ENCODE assay signal across 10 cellular contexts in genomic region chr10:103448751-103449150, GRCh38. TPM values are rescaled to one million over a fixed set of nuclear protein-coding genes. Genes with fewer than 3 reads are reported as not detected.
DNase-seq lines count a peak whose midpoint lies in the region; ATAC-seq, FAIRE-seq and TF ChIP-seq lines count a peak whose summit lies in the region.
"Had no signal": no experiment of that assay in that cellular context is flagged by ENCODE, and none has a peak within 500 bp of the region (broad histone marks: within the 10 kb centered on the region; RNA-seq: fewer than 3 reads in every experiment).

No MANE protein-coding gene starts in this region.

- no peak overlapping the region for H3K14ac ChIP-seq in H9 (ENCODE audit: insufficient read depth, low read length)

- H3K9me3 ChIP-seq in H9 (ENCODE audit: control insufficient read depth, low read depth, low read length), result no peaks in the 10 kb centered on the region

- H3K4me1 Mint-ChIP-seq in IgD-negative memory B cell (peaks cover 32 to 34% (median 33%) of the 10 kb centered on the region in 3 donors), mesothelial cell of epicardium (no peaks in the 10 kb centered on the region), H9 (peaks cover 4 to 11% of the 10 kb centered on the region in 2 experiments; a peak in 3 of 4 replicates)

- no peak overlapping the region for H3K56ac ChIP-seq in H9 (ENCODE audit: insufficient read length, low read depth, low read length)

- peak overlapping the region in 3 of 4 donors; percentile 87 to 95 (median 91) for H3K4me3 Mint-ChIP-seq in IgD-negative memory B cell
- no peak overlapping the region for H3K4me3 Mint-ChIP-seq in mesothelial cell of epicardium
- no peak overlapping the region for H3K4me3 Mint-ChIP-seq in H9

- no peak overlapping the region for H4K8ac ChIP-seq in H9 (replicated peaks; ENCODE audit: insufficient read length, low read depth, low read length)

- no peak for FAIRE-seq in GM12892 (lab: Jason Lieb, UNC)

- H3K9me3 Mint-ChIP-seq in IgD-negative memory B cell (no peaks in the 10 kb centered on the region), mesothelial cell of epicardium (no peaks in the 10 kb centered on the region), H9 (no peaks in the 10 kb centered on the region)
- H3K9me3 Mint-ChIP-seq: activated naive CD4-positive, alpha-beta T cell treated with anti-CD3 and anti-CD28 coated beads, Interleukin-2, amount 50 U/mL, for 72 hours; nephron had no signal

- no peak overlapping the region for H3K9ac ChIP-seq in H9 (ENCODE audit: extremely low read depth, insufficient read length, low read length)

- H3K23ac ChIP-seq in H9 (ENCODE audit: insufficient read length, low read depth, low read length), result no peak overlapping the region

- H3T11ph ChIP-seq in H9 (ENCODE audit: low read length), result no peak overlapping the region

- no peak overlapping the region for H3K18ac ChIP-seq in H9 (ENCODE audit: insufficient read length, low read depth, low read length)

- no peak overlapping the region for H3K4me3 ChIP-seq in choroid plexus epithelial cell (ENCODE audit: low read depth, low read length)

- H4K20me1 ChIP-seq in H9 (ENCODE audit: control insufficient read depth, insufficient read depth, insufficient read length), result no peaks in the 10 kb centered on the region

- H2BK120ac ChIP-seq in H9 (ENCODE audit: low read depth, low read length, poor library complexity, severe bottlenecking), result no peak overlapping the region

- H3K4me2 ChIP-seq in H9 (ENCODE audit: insufficient read depth, insufficient read length, low read length), result no peak overlapping the region

- DNase-seq in ACHN (peak; percentile 73), choroid plexus epithelial cell (ENCODE audit: low read depth) (peak; percentile 81), mesothelial cell of epicardium (ENCODE audit: low spot score in 2 of 2, unreplicated experiment in 2 of 2) (no peak), GM12892 (ENCODE audit: insufficient read length) (no peak), H9 (no peak)
- DNase-seq in effector CD8-positive, alpha-beta T cell (lab: John Stamatoyannopoulos, UW), result no peak

- ATAC-seq in GM21515 (IDR thresholded peaks at IDR 0.05; ENCODE audit: unreplicated experiment), result no peak
- ATAC-seq: activated naive CD4-positive, alpha-beta T cell treated with anti-CD3 and anti-CD28 coated beads, Interleukin-2, amount 50 U/mL, for 72 hours had no signal

- no peak overlapping the region for H2BK12ac ChIP-seq in H9 (ENCODE audit: insufficient read length, low read depth, low read length)

- H3K4me1 ChIP-seq in H9 (ENCODE audit: insufficient read depth, low read length), result no peaks in the 10 kb centered on the region

- no peak overlapping the region for H2AFZ ChIP-seq in H9 (ENCODE audit: low read length)

- H4K91ac ChIP-seq in H9 (ENCODE audit: insufficient read length, low read depth, low read length), result no peak overlapping the region

- no peak overlapping the region for H2BK15ac ChIP-seq in H9 (ENCODE audit: low read depth, low read length)

- no peaks in the 10 kb centered on the region for H3K23me2 ChIP-seq in H9 (ENCODE audit: insufficient read length, low read depth, low read length, poor library complexity, severe bottlenecking)

- in situ Hi-C loops in ACHN (cut with HindIII; ENCODE audit: low pct_ligation_motif_present, low pct_unique_long_range_greater_than_20kb, low sequenced_read_pairs), result no loop called here

- no peaks in the 10 kb centered on the region for H3K79me2 ChIP-seq in H9 (ENCODE audit: insufficient read depth, low read length)

- H4K5ac ChIP-seq in H9 (ENCODE audit: insufficient read length, low read depth, low read length), result no peak overlapping the region

- no peak overlapping the region for H2BK20ac ChIP-seq in H9 (ENCODE audit: low read depth, low read length, poor library complexity, severe bottlenecking)

- no peaks in the 10 kb centered on the region for H3K27me3 Mint-ChIP-seq in IgD-negative memory B cell
- no peaks in the 10 kb centered on the region for H3K27me3 Mint-ChIP-seq in mesothelial cell of epicardium (ENCODE audit: low read depth)
- no peaks in the 10 kb centered on the region for H3K27me3 Mint-ChIP-seq in H9 (ENCODE audit: low read depth)

- no peak overlapping the region for H3K27ac ChIP-seq in H9 (ENCODE audit: insufficient read length, low read depth, low read length)

- H3K79me1 ChIP-seq in H9 (ENCODE audit: insufficient read depth, low read depth, low read length, poor library complexity, severe bottlenecking), result no peaks in the 10 kb centered on the region

- TF ChIP-seq CTCF in choroid plexus epithelial cell (conservative IDR thresholded peaks at IDR 0.05; ENCODE audit: low read depth, low read length), result no peak
- TF ChIP-seq CTCF in mesothelial cell of epicardium (IDR thresholded peaks at IDR 0.05; ENCODE audit: unreplicated experiment), result no peak
- TF ChIP-seq CTCF in H9 (conservative IDR thresholded peaks at IDR 0.05), result no peak

- TF ChIP-seq POLR2A in GM12892 (IDR thresholded peaks at IDR 0.05; ENCODE audit: low read depth, low read length), result no peak

- no peak overlapping the region for H2BK5ac ChIP-seq in H9 (ENCODE audit: insufficient read length, low read length)

- no peaks in the 10 kb centered on the region for H3K27me3 ChIP-seq in H9 (ENCODE audit: insufficient read depth, low read length)

- no CpG with 5 or more reads among the region's 1 CpG for WGBS in H9 (ENCODE audit: extremely low coverage, insufficient read length, low lambda C conversion rate)

- H2AK5ac ChIP-seq in H9 (ENCODE audit: insufficient read length, low read length), result no peak overlapping the region

- H3K36me3 Mint-ChIP-seq in IgD-negative memory B cell (peaks cover 5% of the 10 kb centered on the region), mesothelial cell of epicardium (peaks cover 33% of the 10 kb centered on the region), H9 (ENCODE audit: insufficient read depth in 1 of 3, low read depth in 3 of 3) (peaks cover 23 to 53% (median 47%) of the 10 kb centered on the region in 3 experiments)

- H3K4ac ChIP-seq in H9 (ENCODE audit: low read depth, low read length), result no peak overlapping the region

- H3K27ac Mint-ChIP-seq in IgD-negative memory B cell (peak overlapping the region; percentile 87 to 95 (median 93)), mesothelial cell of epicardium (peak overlapping the region; percentile 8), H9 (peak overlapping the region in 1 of 3 experiments; percentile 73; a peak in 2 of 7 replicates)
- H3K27ac Mint-ChIP-seq: nephron had no signal

RNA-seq across cellular contexts. Expression of gene CALHM2, which starts 3.4 kb away (rescaled TPM):
- polyA plus RNA-seq in IgD-negative memory B cell, result 35.0 TPM
- total RNA-seq in mesothelial cell of epicardium (4.3 to 6.0 TPM (median 5.6 TPM) in 3 replicates), H9 (2021) (not detected in 2 replicates)
- polyA plus RNA-seq in GM12892 (2012; ENCODE audit: missing spikeins), result 11.5 TPM

RNA-seq across cellular contexts. Expression of gene CALHM1, which starts 9.9 kb away (rescaled TPM):
- polyA plus RNA-seq in IgD-negative memory B cell, result 1.4 TPM
- not detected in 3 replicates for total RNA-seq in mesothelial cell of epicardium
- 0.53 TPM for polyA plus RNA-seq in GM12892 (2012; ENCODE audit: missing spikeins)
- 0.07 and 0.13 TPM in 2 replicates for total RNA-seq in H9 (2021)
- total RNA-seq: activated naive CD4-positive, alpha-beta T cell treated with anti-CD3 and anti-CD28 coated beads, Interleukin-2, amount 50 U/mL, for 72 hours had no signal

RNA-seq across cellular contexts. Expression of gene CALHM3, which starts 30.3 kb away (rescaled TPM):
- polyA plus RNA-seq in IgD-negative memory B cell, result not detected
- total RNA-seq in mesothelial cell of epicardium (not detected in 3 replicates), H9 (2021) (not detected in 2 replicates)
- 0.47 TPM for polyA plus RNA-seq in GM12892 (2012; ENCODE audit: missing spikeins)
- total RNA-seq: activated naive CD4-positive, alpha-beta T cell treated with anti-CD3 and anti-CD28 coated beads, Interleukin-2, amount 50 U/mL, for 72 hours had no signal

RNA-seq across cellular contexts. Expression of gene NEURL1, which starts 44.8 kb away (rescaled TPM):
- 0.35 TPM for polyA plus RNA-seq in IgD-negative memory B cell
- total RNA-seq in mesothelial cell of epicardium (0.40 to 0.88 TPM (median 0.54 TPM) in 3 replicates), H9 (2021) (0.92 and 1.2 TPM in 2 replicates)
- 0.36 TPM for polyA plus RNA-seq in GM12892 (2012; ENCODE audit: missing spikeins)

RNA-seq across cellular contexts. Expression of gene PDCD11, which starts 52.3 kb away (rescaled TPM):
- polyA plus RNA-seq in IgD-negative memory B cell, result 13.5 TPM
- total RNA-seq in mesothelial cell of epicardium (48.9 to 53.6 TPM (median 50.4 TPM) in 3 replicates), H9 (2021) (86.3 and 99.5 TPM in 2 replicates)
- 24.1 TPM for polyA plus RNA-seq in GM12892 (2012; ENCODE audit: missing spikeins)

Comparison
In these comparisons a context has a peak if more than half of its experiments do, and no peak if none do; other contexts are left out.
1. DNase-seq: peak in ACHN (single experiment) and choroid plexus epithelial cell (single experiment); none in mesothelial cell of epicardium (0 of 2), GM12892 (single experiment), H9 (single experiment) and effector CD8-positive, alpha-beta T cell (single experiment).
2. H3K4me3 Mint-ChIP-seq: peak in IgD-negative memory B cell (3 of 4); none in mesothelial cell of epicardium (single experiment) and H9 (0 of 2).